ENCODE assay signal across 1 cellular context in genomic region chr4:137981277-137981676, GRCh38.
A peak's percentile ranks its signal among the peaks of the same experiment; 100 is the strongest.
TF ChIP-seq lines count a peak whose summit lies in the region.

No MANE protein-coding gene starts in this region.

TF ChIP-seq in A549, 52 proteins besides CTCF, POLR2A, EP300 and RAD21:
- TF ChIP-seq SREBF2 (IDR thresholded peaks at IDR 0.05) (no peak), FOSL2 (IDR thresholded peaks at IDR 0.05) (no peak), FOSL2 (CRISPR knock-in tag; IDR thresholded peaks at IDR 0.05) (0 out of 2 replicates have a peak, but pooled peaks have one; percentile 20)
